In genomic region chr22:39661501-39661841, GRCh38 we compare ENCODE assay signal across 15 cellular contexts.
DNase-seq lines count a peak whose midpoint lies in the region; ATAC-seq and TF ChIP-seq lines count a peak whose summit lies in the region.
"Had no signal": no experiment of that assay in that cellular context is flagged by ENCODE, and none has a peak within 500 bp of the region (broad histone marks: within the 10 kb centered on the region; RNA-seq: fewer than 3 reads in every experiment).

No MANE protein-coding gene starts in this region.

- H3K36me3 Mint-ChIP-seq in CD4-positive, alpha-beta T cell (ENCODE audit: low read depth), result peaks cover 17% of the 10 kb centered on the region
- no peaks in the 10 kb centered on the region for H3K36me3 Mint-ChIP-seq in activated T-helper 2 cell treated with anti-CD3 and anti-CD28 coated beads, Interferon-gamma antibody, Interleukin-2, Interleukin-4, amounts not matched to agents 10 μg/mL and 5 μg/mL and 100 μg/mL, durations not matched to agents 14 hours and 24 hours and 36 hours (ENCODE audit: low read depth)

- H3K4me3 ChIP-seq in H7 (ENCODE audit: insufficient read depth, low read depth, low read length) (peak overlapping the region; percentile 60), iPS-20b (ENCODE audit: low read length) (peak overlapping the region; percentile 68; the same call in 1 of the 2 replicates)
- H3K4me3 ChIP-seq: lung, SJCRH30 had no signal

- H3K27ac Mint-ChIP-seq in CD4-positive, alpha-beta T cell, result peak overlapping the region; percentile 94
- no peak overlapping the region for H3K27ac Mint-ChIP-seq in activated T-helper 2 cell treated with anti-CD3 and anti-CD28 coated beads, Interferon-gamma antibody, Interleukin-2, Interleukin-4, amounts not matched to agents 10 μg/mL and 5 μg/mL and 100 μg/mL, durations not matched to agents 14 hours and 24 hours and 36 hours

- no peaks in the 10 kb centered on the region for H3K9me3 ChIP-seq in CD4-positive, alpha-beta T cell (ENCODE audit: control insufficient read depth, low read length)
- H3K9me3 ChIP-seq in iPS-20b (ENCODE audit: insufficient read depth, low read depth, low read length), result no peaks in the 10 kb centered on the region
- H3K9me3 ChIP-seq: BE2C, SJCRH30 had no signal

- H3K27me3 Mint-ChIP-seq in CD4-positive, alpha-beta T cell, result no peaks in the 10 kb centered on the region
- H3K27me3 Mint-ChIP-seq in activated T-helper 2 cell treated with anti-CD3 and anti-CD28 coated beads, Interferon-gamma antibody, Interleukin-2, Interleukin-4, amounts not matched to agents 10 μg/mL and 5 μg/mL and 100 μg/mL, durations not matched to agents 14 hours and 24 hours and 36 hours (ENCODE audit: low read depth), result peaks cover 20% of the 10 kb centered on the region

- H3K27me3 ChIP-seq in CD4-positive, alpha-beta T cell (ENCODE audit: control insufficient read depth, insufficient read depth, low read length), result no peaks in the 10 kb centered on the region
- H3K27me3 ChIP-seq in H7 (ENCODE audit: control insufficient read depth, insufficient read depth, low read length), result peaks cover 31% of the 10 kb centered on the region
- peaks cover 62% of the 10 kb centered on the region for H3K27me3 ChIP-seq in iPS-20b (ENCODE audit: insufficient read depth, low read length)
- H3K27me3 ChIP-seq: SJCRH30 had no signal

- no peak for TF ChIP-seq CTCF in CD4-positive, alpha-beta T cell (IDR thresholded peaks at IDR 0.05)

- POLR2A ChIA-PET in CD4-positive, alpha-beta T cell (lab: Charles Lee), result interaction anchor here (0.5 to 1.6 kb wide), 7 partner anchors 10 to 383 kb away, joined by 3 to 4 read pairs (median 3); no protein-coding TSS in a partner anchor

- no peak overlapping the region for H3K9ac ChIP-seq in iPS-20b (ENCODE audit: low read depth, low read length)

- H3K36me3 ChIP-seq in H7 (replicated peaks; ENCODE audit: control insufficient read depth, insufficient read depth, low read length), result no peaks in the 10 kb centered on the region
- H3K36me3 ChIP-seq in iPS-20b (ENCODE audit: insufficient read depth, low read depth, low read length), result no peaks in the 10 kb centered on the region
- H3K36me3 ChIP-seq: BE2C, SJCRH30 had no signal

- H3K4me1 ChIP-seq in iPS-20b (ENCODE audit: insufficient read depth, low read length), result peaks cover 6% of the 10 kb centered on the region; the same call in 1 of the 2 replicates
- H3K4me1 ChIP-seq: BE2C, foreskin keratinocyte, SJCRH30 had no signal

- intact Hi-C loops in CD4-positive, alpha-beta T cell (cut with DNase I, micrococcal nuclease), result no loop called here
- intact Hi-C loops in activated T-helper 2 cell treated with anti-CD3 and anti-CD28 coated beads, Interferon-gamma antibody, Interleukin-2, Interleukin-4, amounts not matched to agents 10 μg/mL and 5 μg/mL and 100 μg/mL, durations not matched to agents 14 hours and 24 hours and 36 hours (cut with micrococcal nuclease), result no loop called here

- ATAC-seq in CD4-positive, alpha-beta T cell (ENCODE audit: poor library complexity), result no peak
- ATAC-seq: foreskin keratinocyte had no signal

- H3K9me3 Mint-ChIP-seq in CD4-positive, alpha-beta T cell, result no peaks in the 10 kb centered on the region
- H3K9me3 Mint-ChIP-seq in activated T-helper 2 cell treated with anti-CD3 and anti-CD28 coated beads, Interferon-gamma antibody, Interleukin-2, Interleukin-4, amounts not matched to agents 10 μg/mL and 5 μg/mL and 100 μg/mL, durations not matched to agents 14 hours and 24 hours and 36 hours, result no peaks in the 10 kb centered on the region
- H3K9me3 Mint-ChIP-seq: neural crest cell had no signal

- H3K27ac ChIP-seq in CD4-positive, alpha-beta T cell (ENCODE audit: low read depth, low read length), result no peak overlapping the region
- no peak overlapping the region for H3K27ac ChIP-seq in iPS-20b (ENCODE audit: low read length)
- H3K27ac ChIP-seq: foreskin keratinocyte, SJCRH30 had no signal

- peak overlapping the region; percentile 80 for H3K4me3 Mint-ChIP-seq in CD4-positive, alpha-beta T cell
- peak overlapping the region; percentile 60 for H3K4me3 Mint-ChIP-seq in activated T-helper 2 cell treated with anti-CD3 and anti-CD28 coated beads, Interferon-gamma antibody, Interleukin-2, Interleukin-4, amounts not matched to agents 10 μg/mL and 5 μg/mL and 100 μg/mL, durations not matched to agents 14 hours and 24 hours and 36 hours (ENCODE audit: low read depth)
- H3K4me3 Mint-ChIP-seq: neural crest cell had no signal

- peaks cover 76% of the 10 kb centered on the region for H3K4me1 Mint-ChIP-seq in CD4-positive, alpha-beta T cell (ENCODE audit: low read depth)
- peaks cover 34% of the 10 kb centered on the region for H3K4me1 Mint-ChIP-seq in activated T-helper 2 cell treated with anti-CD3 and anti-CD28 coated beads, Interferon-gamma antibody, Interleukin-2, Interleukin-4, amounts not matched to agents 10 μg/mL and 5 μg/mL and 100 μg/mL, durations not matched to agents 14 hours and 24 hours and 36 hours (ENCODE audit: low read depth)

- CTCF ChIA-PET in CD4-positive, alpha-beta T cell (lab: Charles Lee), result no interaction called here

- no peak for DNase-seq in CD4-positive, alpha-beta T cell
- DNase-seq in H7, result no peak
- DNase-seq in activated T-helper 2 cell treated with anti-CD3 and anti-CD28 coated beads, Interferon-gamma antibody, Interleukin-2, Interleukin-4, amounts not matched to agents 10 μg/mL and 5 μg/mL and 100 μg/mL, durations not matched to agents 14 hours and 24 hours and 36 hours (ENCODE audit: low spot score), result no peak
- DNase-seq in NCI-H748 (lab: John Stamatoyannopoulos, UW; ENCODE audit: unreplicated experiment), result no peak
- DNase-seq in MV-4-11 (lab: John Stamatoyannopoulos, UW), result no peak
- DNase-seq in NOMO-1 treated with DMSO at 0.1 percent for 48 hours (lab: John Stamatoyannopoulos, UW; ENCODE audit: unreplicated experiment), result no peak
- DNase-seq: BE2C, DMS153, foreskin keratinocyte, NCI-H1436 treated with DMSO at 0.1 percent for 48 hours, NCI-H226, SJCRH30 had no signal
